ENCODE assay signal across 22 cellular contexts in the genomic region with DNA sequence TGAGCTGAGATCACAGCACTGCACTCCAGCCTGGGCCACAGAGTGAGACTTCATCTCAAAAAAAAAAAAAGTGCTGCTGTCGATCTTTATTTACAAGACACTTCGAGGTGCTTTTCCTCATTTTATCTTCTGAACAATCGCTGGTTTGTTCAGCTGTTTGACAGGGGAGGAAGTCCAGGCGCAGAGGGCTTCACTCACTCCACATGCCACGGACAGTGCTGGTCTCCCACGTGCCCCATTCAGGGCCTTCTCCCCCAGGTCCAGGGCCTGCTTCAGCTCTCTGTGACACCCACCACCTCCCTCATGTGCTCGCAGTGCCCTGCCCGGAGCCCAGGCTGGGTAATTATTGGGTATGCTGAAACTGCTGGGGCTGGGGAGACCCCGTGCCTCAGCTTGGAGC.
DNase-seq lines count a peak whose midpoint lies in the region; ATAC-seq, FAIRE-seq and TF ChIP-seq lines count a peak whose summit lies in the region.
"Had no signal": no experiment of that assay in that cellular context is flagged by ENCODE, and none has a peak within 500 bp of the region (broad histone marks: within the 10 kb centered on the region; RNA-seq: fewer than 3 reads in every experiment).

No MANE protein-coding gene starts in this region.

- H3K4me2 ChIP-seq in HepG2 (ENCODE audit: low read depth, low read length) = peak overlapping the region; percentile 36

- TF ChIP-seq POLR2A in HepG2 (IDR thresholded peaks at IDR 0.05; ENCODE audit: insufficient read depth in 1 of 2, low read depth in 2 of 2, low read length in 2 of 2) = no peak

- ATAC-seq in activated naive CD4-positive, alpha-beta T cell treated with anti-CD3 and anti-CD28 coated beads, Interleukin-2, amount 50 U/mL, for 72 hours = no peak
- ATAC-seq in T-helper 17 cell (no peak), HepG2 (peak; percentile 53), GM21390 (IDR thresholded peaks at IDR 0.05; ENCODE audit: unreplicated experiment) (no peak), HG02840 (IDR thresholded peaks at IDR 0.05; ENCODE audit: low FRiP score, unreplicated experiment) (no peak)

- peak overlapping the region; percentile 14 to 70 for H3K27ac Mint-ChIP-seq in activated naive CD4-positive, alpha-beta T cell treated with anti-CD3 and anti-CD28 coated beads, Interleukin-2, amount 50 U/mL, for 72 hours
- H3K27ac Mint-ChIP-seq in activated naive CD4-positive, alpha-beta T cell treated with anti-CD3 and anti-CD28 coated beads for 36 hours = no peak overlapping the region
- H3K27ac Mint-ChIP-seq in T-helper 17 cell = peak overlapping the region; percentile 41
- no peak overlapping the region for H3K27ac Mint-ChIP-seq in activated CD4-positive, alpha-beta T cell treated with anti-CD3 and anti-CD28 coated beads, Interleukin-2, amount 10 ng/mL, durations not matched to agents 7 days and 5 days
- H3K27ac Mint-ChIP-seq: CD4-positive, alpha-beta T cell had no signal

- in situ Hi-C loops in HepG2 (cut with HindIII; ENCODE audit: extremely low pct_ligation_motif_present, low pct_unique_long_range_greater_than_20kb) = loop anchor here (5.0 kb wide), 1 partner anchor 59 kb away; a partner anchor contains a TSS

- peaks cover 15% of the 10 kb centered on the region for H3K4me1 Mint-ChIP-seq in activated naive CD4-positive, alpha-beta T cell treated with anti-CD3 and anti-CD28 coated beads for 36 hours (ENCODE audit: low read depth)
- peaks cover under 1% of the 10 kb centered on the region for H3K4me1 Mint-ChIP-seq in T-helper 17 cell
- peaks cover 16% of the 10 kb centered on the region for H3K4me1 Mint-ChIP-seq in activated CD4-positive, alpha-beta T cell treated with anti-CD3 and anti-CD28 coated beads, Interleukin-2, amount 10 ng/mL, durations not matched to agents 7 days and 5 days

- no peak for TF ChIP-seq RAD21 in HepG2 (CRISPR knock-in tag; IDR thresholded peaks at IDR 0.05)

- no peak for DNase-seq in activated naive CD4-positive, alpha-beta T cell treated with anti-CD3 and anti-CD28 coated beads, Interleukin-2, amount 50 U/mL, for 72 hours (ENCODE audit: low spot score in 2 of 2)
- DNase-seq in activated naive CD4-positive, alpha-beta T cell treated with anti-CD3 and anti-CD28 coated beads for 36 hours = no peak
- DNase-seq in T-helper 17 cell = no peak
- DNase-seq in HepG2 (ENCODE audit: low spot score) = peak; percentile 78
- no peak for DNase-seq in activated CD4-positive, alpha-beta T cell treated with anti-CD3 and anti-CD28 coated beads, Interleukin-2, amount 10 ng/mL, durations not matched to agents 7 days and 5 days
- DNase-seq in mucosa of gallbladder (ENCODE audit: low spot score) = no peak
- DNase-seq: 8988T; BE2C; CD4-positive, alpha-beta T cell; DMS79; H7; IMR-90; Kasumi-1; MM.1S; NCI-H1105; NCI-H1694; NCI-H2081 treated with DMSO at 0.1 percent for 48 hours; NCI-H446 treated with DMSO at 0.1 percent for 48 hours; SHP77 had no signal

- no peaks in the 10 kb centered on the region for H3K27me3 Mint-ChIP-seq in activated naive CD4-positive, alpha-beta T cell treated with anti-CD3 and anti-CD28 coated beads for 36 hours (ENCODE audit: low read depth)
- H3K27me3 Mint-ChIP-seq in T-helper 17 cell = no peaks in the 10 kb centered on the region
- H3K27me3 Mint-ChIP-seq in activated CD4-positive, alpha-beta T cell treated with anti-CD3 and anti-CD28 coated beads, Interleukin-2, amount 10 ng/mL, durations not matched to agents 7 days and 5 days = no peaks in the 10 kb centered on the region
- H3K27me3 Mint-ChIP-seq: CD4-positive, alpha-beta T cell had no signal

- H2AFZ ChIP-seq in HepG2 (ENCODE audit: low read length) = no peak overlapping the region

- H3K9me3 Mint-ChIP-seq in activated naive CD4-positive, alpha-beta T cell treated with anti-CD3 and anti-CD28 coated beads, Interleukin-2, amount 50 U/mL, for 72 hours = no peaks in the 10 kb centered on the region
- H3K9me3 Mint-ChIP-seq in activated naive CD4-positive, alpha-beta T cell treated with anti-CD3 and anti-CD28 coated beads for 36 hours = no peaks in the 10 kb centered on the region
- H3K9me3 Mint-ChIP-seq in activated CD4-positive, alpha-beta T cell treated with anti-CD3 and anti-CD28 coated beads, Interleukin-2, amount 10 ng/mL, durations not matched to agents 7 days and 5 days = no peaks in the 10 kb centered on the region
- H3K9me3 Mint-ChIP-seq: CD4-positive, alpha-beta T cell had no signal

- intact Hi-C loops in activated naive CD4-positive, alpha-beta T cell treated with anti-CD3 and anti-CD28 coated beads for 36 hours (cut with micrococcal nuclease) = no loop called here
- intact Hi-C loops in HepG2 (cut with micrococcal nuclease; ENCODE audit: unreplicated experiment) = loop anchor here (2.0 kb wide), 1 partner anchor 101 kb away; no protein-coding TSS in a partner anchor

- H3K27ac ChIP-seq in HepG2 (ENCODE audit: extremely low read length, insufficient read depth, low read length) = peak overlapping the region; percentile 73
- H3K27ac ChIP-seq: HL-60 had no signal

- H3K9ac ChIP-seq in HepG2 (ENCODE audit: insufficient read depth, low read depth, low read length) = peak overlapping the region; percentile 55

- no peak overlapping the region for H3K4me3 Mint-ChIP-seq in activated naive CD4-positive, alpha-beta T cell treated with anti-CD3 and anti-CD28 coated beads for 36 hours
- H3K4me3 Mint-ChIP-seq in T-helper 17 cell = no peak overlapping the region
- H3K4me3 Mint-ChIP-seq in activated CD4-positive, alpha-beta T cell treated with anti-CD3 and anti-CD28 coated beads, Interleukin-2, amount 10 ng/mL, durations not matched to agents 7 days and 5 days = no peak overlapping the region
- H3K4me3 Mint-ChIP-seq: CD4-positive, alpha-beta T cell had no signal

- peak in 1 of 2 experiments; percentile 25; a peak in 1 of 4 replicates for TF ChIP-seq EP300 in HepG2 (IDR thresholded peaks at IDR 0.05; ENCODE audit: low read depth in 2 of 2, low read length in 2 of 2)
- no peak for TF ChIP-seq EP300 in HepG2 (CRISPR knock-in tag; IDR thresholded peaks at IDR 0.05; ENCODE audit: borderline replicate concordance)

- WGBS in HepG2 (ENCODE audit: low lambda C conversion rate) = 21% methylated on average over 9 of the region's 9 CpGs

- peaks cover 7% of the 10 kb centered on the region; the same call in 1 of the 2 replicates for H4K20me1 ChIP-seq in HepG2 (ENCODE audit: insufficient read depth, low read length)

- FAIRE-seq in HepG2 (lab: Jason Lieb, UNC) = no peak

- H3K36me3 ChIP-seq in HepG2 (replicated peaks in 1 of 2; ENCODE audit: control insufficient read depth in 1 of 2, insufficient read depth in 2 of 2, low read length in 2 of 2) = peaks cover 2 to 21% of the 10 kb centered on the region in 2 experiments; a peak in 3 of 5 replicates
- H3K36me3 ChIP-seq: BE2C had no signal

- POLR2A ChIA-PET in HepG2 (lab: Yijun Ruan, JAX) = no interaction called here
- POLR2A ChIA-PET in activated CD4-positive, alpha-beta T cell treated with anti-CD3 and anti-CD28 coated beads, Interleukin-2, amount 10 ng/mL, durations not matched to agents 7 days and 5 days (lab: Charles Lee) = no interaction called here

- H3K27me3 ChIP-seq in HepG2 (ENCODE audit: control insufficient read depth in 1 of 2, insufficient read depth in 2 of 2, low read length in 2 of 2) = no peaks in the 10 kb centered on the region
- H3K27me3 ChIP-seq: BE2C had no signal

- CTCF ChIA-PET in activated naive CD4-positive, alpha-beta T cell treated with anti-CD3 and anti-CD28 coated beads for 36 hours (lab: Charles Lee) = interaction anchor here (1.2 kb wide), 1 partner anchor 272 kb away, joined by 3 read pairs; no protein-coding TSS in a partner anchor
- CTCF ChIA-PET in HepG2 (lab: Yijun Ruan, JAX; ENCODE audit: low intra/inter-chr PET ratio, low total read pairs) = no interaction called here
- CTCF ChIA-PET in activated CD4-positive, alpha-beta T cell treated with anti-CD3 and anti-CD28 coated beads, Interleukin-2, amount 10 ng/mL, durations not matched to agents 7 days and 5 days (lab: Charles Lee) = interaction anchor here (1.1 kb wide), 1 partner anchor 101 kb away, joined by 4 read pairs; no protein-coding TSS in a partner anchor

- H3K4me3 ChIP-seq in HepG2 (replicated peaks in 1 of 3; ENCODE audit: insufficient read depth in 1 of 3, low read depth in 2 of 3, low read length in 3 of 3) = no peak overlapping the region

- no peaks in the 10 kb centered on the region for H3K36me3 Mint-ChIP-seq in activated naive CD4-positive, alpha-beta T cell treated with anti-CD3 and anti-CD28 coated beads, Interleukin-2, amount 50 U/mL, for 72 hours
- H3K36me3 Mint-ChIP-seq in activated naive CD4-positive, alpha-beta T cell treated with anti-CD3 and anti-CD28 coated beads for 36 hours (ENCODE audit: low read depth) = no peaks in the 10 kb centered on the region
- no peaks in the 10 kb centered on the region for H3K36me3 Mint-ChIP-seq in T-helper 17 cell (ENCODE audit: low read depth)
- H3K36me3 Mint-ChIP-seq in activated CD4-positive, alpha-beta T cell treated with anti-CD3 and anti-CD28 coated beads, Interleukin-2, amount 10 ng/mL, durations not matched to agents 7 days and 5 days (ENCODE audit: low read depth) = no peaks in the 10 kb centered on the region

- peaks cover 73% of the 10 kb centered on the region for H3K4me1 ChIP-seq in HepG2 (ENCODE audit: insufficient read depth, low read length)
- H3K4me1 ChIP-seq: BE2C had no signal

- peaks cover 37% of the 10 kb centered on the region for H3K79me2 ChIP-seq in HepG2 (ENCODE audit: insufficient read depth, low read length)

- no peak for TF ChIP-seq CTCF in HepG2 (CRISPR knock-in tag; IDR thresholded peaks at IDR 0.05)

- no peaks in the 10 kb centered on the region for H3K9me3 ChIP-seq in T-helper 17 cell (ENCODE audit: control insufficient read depth, low read length, poor library complexity, severe bottlenecking)
- H3K9me3 ChIP-seq in HepG2 (ENCODE audit: low read length) = no peaks in the 10 kb centered on the region
- H3K9me3 ChIP-seq: BE2C had no signal

- BruUV-seq in HepG2 (replicated peaks; lab: Mats Ljungman, UMichigan) = no TSS peak

TF ChIP-seq in HepG2, 621 proteins besides CTCF, POLR2A, EP300 and RAD21 (continues in another document):
- TF ChIP-seq PITX1 (CRISPR knock-in tag; IDR thresholded peaks at IDR 0.05) (0 out of 2 replicates have a peak, but pooled peaks have one; percentile 49), BHLHE40 (IDR thresholded peaks at IDR 0.05; ENCODE audit: low read length) (peak; percentile 53; the same call in 1 of the 2 replicates), ZBTB38 (CRISPR knock-in tag; IDR thresholded peaks at IDR 0.05) (peak; percentile 78), ISL2 (CRISPR knock-in tag; IDR thresholded peaks at IDR 0.05) (peak; percentile 45; the same call in 1 of the 2 replicates), ZNF616 (CRISPR knock-in tag; IDR thresholded peaks at IDR 0.05; ENCODE audit: low read depth) (no peak), SAP130 (CRISPR knock-in tag; IDR thresholded peaks at IDR 0.05; ENCODE audit: low read depth) (peak; percentile 82), TBX2 (CRISPR knock-in tag; IDR thresholded peaks at IDR 0.05; ENCODE audit: borderline replicate concordance) (peak; percentile 9; the same call in 1 of the 2 replicates)

Comparison
In these comparisons a context has a peak if more than half of its experiments do, and no peak if none do; other contexts are left out.
1. H3K27ac Mint-ChIP-seq: peak in activated naive CD4-positive, alpha-beta T cell treated with anti-CD3 and anti-CD28 coated beads, Interleukin-2, amount 50 U/mL, for 72 hours (2 of 2) and T-helper 17 cell (single experiment); none in activated naive CD4-positive, alpha-beta T cell treated with anti-CD3 and anti-CD28 coated beads for 36 hours (single experiment) and activated CD4-positive, alpha-beta T cell treated with anti-CD3 and anti-CD28 coated beads, Interleukin-2, amount 10 ng/mL, durations not matched to agents 7 days and 5 days (single experiment).